In the genomic region with DNA sequence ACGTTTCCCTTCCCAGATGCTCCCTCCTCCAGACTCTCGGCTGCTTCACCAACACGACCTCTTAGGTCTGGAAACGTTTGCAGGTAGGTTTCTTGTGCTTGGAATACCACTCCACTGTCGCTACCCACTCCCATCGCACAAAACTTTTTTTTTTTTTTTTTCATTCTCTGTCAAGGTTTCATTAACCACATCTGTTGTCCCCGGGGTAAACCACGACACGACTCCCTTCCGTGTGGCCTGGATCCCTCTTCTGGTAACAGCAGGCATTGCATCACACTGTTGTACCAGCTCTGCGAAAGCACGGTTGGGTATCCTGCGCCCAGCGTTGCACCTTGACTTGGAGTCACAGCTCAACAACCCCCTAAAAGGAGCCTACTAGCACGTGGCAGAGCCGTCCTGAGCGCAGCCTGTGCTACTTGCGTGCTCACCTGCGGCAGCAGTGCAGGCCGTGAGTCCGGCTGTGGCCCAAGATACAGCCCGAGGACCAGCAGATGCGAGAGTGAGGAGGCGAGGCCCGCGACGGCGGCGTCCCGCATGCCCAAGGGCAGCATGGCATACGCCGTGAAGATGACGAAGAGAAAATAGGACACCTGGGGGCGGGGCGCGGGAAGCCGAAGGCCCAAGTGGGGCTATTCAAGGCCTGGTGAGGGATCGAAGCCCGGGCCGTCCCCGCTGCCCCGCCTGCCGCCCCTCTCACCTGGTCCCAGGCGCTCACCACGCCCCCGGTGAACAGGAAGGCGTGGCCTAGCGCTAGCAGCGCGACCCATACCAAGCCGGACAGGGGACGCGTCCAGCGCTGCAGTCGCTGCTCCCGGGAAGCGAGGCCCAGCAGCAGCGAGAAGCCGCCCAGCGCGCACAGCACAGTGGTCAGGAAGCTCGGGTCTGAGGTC, we compare ENCODE assay signal across 1 cellular context.
TF ChIP-seq lines count a peak whose summit lies in the region.

No MANE protein-coding gene starts in this region.

TF ChIP-seq in HepG2, 621 proteins besides CTCF, POLR2A, EP300 and RAD21 (continued from another document and continues in another):
- TF ChIP-seq, protein P1, sequence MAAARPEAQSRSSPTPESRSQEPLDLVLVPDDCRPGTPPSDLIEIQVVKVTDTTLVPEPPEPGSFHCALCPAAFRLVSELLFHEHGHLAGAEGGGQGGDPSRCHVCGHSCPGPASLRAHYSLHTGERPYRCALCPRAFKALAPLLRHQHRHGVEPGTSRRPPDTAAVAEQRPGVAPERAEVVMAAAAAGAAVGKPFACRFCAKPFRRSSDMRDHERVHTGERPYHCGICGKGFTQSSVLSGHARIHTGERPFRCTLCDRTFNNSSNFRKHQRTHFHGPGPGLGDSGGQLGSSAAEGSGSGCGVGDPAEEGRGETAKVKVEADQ (CRISPR knock-in tag; IDR thresholded peaks at IDR 0.05; ENCODE audit: borderline replicate concordance): peak; percentile 91
- TF ChIP-seq ZNF124 (CRISPR knock-in tag; IDR thresholded peaks at IDR 0.05): peak; percentile 90
- no peak for TF ChIP-seq PCBP2 (optimal IDR thresholded peaks at IDR 0.05; ENCODE audit: low read depth, low read length, poor library complexity, severe bottlenecking)
- peak; percentile 100 for TF ChIP-seq ZNF678 (CRISPR knock-in tag; IDR thresholded peaks at IDR 0.05)
- TF ChIP-seq CENPT (CRISPR knock-in tag; IDR thresholded peaks at IDR 0.05; ENCODE audit: low read depth): 0 out of 2 replicates have a peak, but pooled peaks have one; percentile 48
- TF ChIP-seq MTA3 (CRISPR knock-in tag; IDR thresholded peaks at IDR 0.05): 0 out of 2 replicates have a peak, but pooled peaks have one; percentile 15
- peak; percentile 99 for TF ChIP-seq ZNF343 (CRISPR knock-in tag; IDR thresholded peaks at IDR 0.05)
- TF ChIP-seq SRSF1 (optimal IDR thresholded peaks at IDR 0.05; ENCODE audit: low read depth, low read length): peak; percentile 51
- TF ChIP-seq, protein P2, sequence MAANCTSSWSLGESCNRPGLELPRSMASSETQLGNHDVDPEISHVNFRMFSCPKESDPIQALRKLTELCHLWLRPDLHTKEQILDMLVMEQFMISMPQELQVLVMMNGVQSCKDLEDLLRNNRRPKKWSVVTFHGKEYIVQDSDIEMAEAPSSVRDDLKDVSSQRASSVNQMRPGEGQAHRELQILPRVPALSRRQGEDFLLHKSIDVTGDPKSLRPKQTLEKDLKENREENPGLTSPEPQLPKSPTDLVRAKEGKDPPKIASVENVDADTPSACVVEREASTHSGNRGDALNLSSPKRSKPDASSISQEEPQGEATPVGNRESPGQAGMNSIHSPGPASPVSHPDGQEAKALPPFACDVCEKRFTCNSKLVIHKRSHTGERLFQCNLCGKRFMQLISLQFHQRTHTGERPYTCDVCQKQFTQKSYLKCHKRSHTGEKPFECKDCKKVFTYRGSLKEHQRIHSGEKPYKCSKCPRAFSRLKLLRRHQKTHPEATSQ (CRISPR knock-in tag; IDR thresholded peaks at IDR 0.05; ENCODE audit: borderline replicate concordance): no peak
- TF ChIP-seq, protein P3, sequence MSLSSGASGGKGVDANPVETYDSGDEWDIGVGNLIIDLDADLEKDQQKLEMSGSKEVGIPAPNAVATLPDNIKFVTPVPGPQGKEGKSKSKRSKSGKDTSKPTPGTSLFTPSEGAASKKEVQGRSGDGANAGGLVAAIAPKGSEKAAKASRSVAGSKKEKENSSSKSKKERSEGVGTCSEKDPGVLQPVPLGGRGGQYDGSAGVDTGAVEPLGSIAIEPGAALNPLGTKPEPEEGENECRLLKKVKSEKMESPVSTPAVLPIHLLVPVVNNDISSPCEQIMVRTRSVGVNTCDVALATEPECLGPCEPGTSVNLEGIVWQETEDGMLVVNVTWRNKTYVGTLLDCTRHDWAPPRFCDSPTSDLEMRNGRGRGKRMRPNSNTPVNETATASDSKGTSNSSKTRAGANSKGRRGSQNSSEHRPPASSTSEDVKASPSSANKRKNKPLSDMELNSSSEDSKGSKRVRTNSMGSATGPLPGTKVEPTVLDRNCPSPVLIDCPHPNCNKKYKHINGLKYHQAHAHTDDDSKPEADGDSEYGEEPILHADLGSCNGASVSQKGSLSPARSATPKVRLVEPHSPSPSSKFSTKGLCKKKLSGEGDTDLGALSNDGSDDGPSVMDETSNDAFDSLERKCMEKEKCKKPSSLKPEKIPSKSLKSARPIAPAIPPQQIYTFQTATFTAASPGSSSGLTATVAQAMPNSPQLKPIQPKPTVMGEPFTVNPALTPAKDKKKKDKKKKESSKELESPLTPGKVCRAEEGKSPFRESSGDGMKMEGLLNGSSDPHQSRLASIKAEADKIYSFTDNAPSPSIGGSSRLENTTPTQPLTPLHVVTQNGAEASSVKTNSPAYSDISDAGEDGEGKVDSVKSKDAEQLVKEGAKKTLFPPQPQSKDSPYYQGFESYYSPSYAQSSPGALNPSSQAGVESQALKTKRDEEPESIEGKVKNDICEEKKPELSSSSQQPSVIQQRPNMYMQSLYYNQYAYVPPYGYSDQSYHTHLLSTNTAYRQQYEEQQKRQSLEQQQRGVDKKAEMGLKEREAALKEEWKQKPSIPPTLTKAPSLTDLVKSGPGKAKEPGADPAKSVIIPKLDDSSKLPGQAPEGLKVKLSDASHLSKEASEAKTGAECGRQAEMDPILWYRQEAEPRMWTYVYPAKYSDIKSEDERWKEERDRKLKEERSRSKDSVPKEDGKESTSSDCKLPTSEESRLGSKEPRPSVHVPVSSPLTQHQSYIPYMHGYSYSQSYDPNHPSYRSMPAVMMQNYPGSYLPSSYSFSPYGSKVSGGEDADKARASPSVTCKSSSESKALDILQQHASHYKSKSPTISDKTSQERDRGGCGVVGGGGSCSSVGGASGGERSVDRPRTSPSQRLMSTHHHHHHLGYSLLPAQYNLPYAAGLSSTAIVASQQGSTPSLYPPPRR (CRISPR knock-in tag; IDR thresholded peaks at IDR 0.05; ENCODE audit: borderline replicate concordance): peak; percentile 72; the same call in 1 of the 2 replicates
- TF ChIP-seq KMT2B (CRISPR knock-in tag; IDR thresholded peaks at IDR 0.05): peak; percentile 81
- TF ChIP-seq, protein P4, sequence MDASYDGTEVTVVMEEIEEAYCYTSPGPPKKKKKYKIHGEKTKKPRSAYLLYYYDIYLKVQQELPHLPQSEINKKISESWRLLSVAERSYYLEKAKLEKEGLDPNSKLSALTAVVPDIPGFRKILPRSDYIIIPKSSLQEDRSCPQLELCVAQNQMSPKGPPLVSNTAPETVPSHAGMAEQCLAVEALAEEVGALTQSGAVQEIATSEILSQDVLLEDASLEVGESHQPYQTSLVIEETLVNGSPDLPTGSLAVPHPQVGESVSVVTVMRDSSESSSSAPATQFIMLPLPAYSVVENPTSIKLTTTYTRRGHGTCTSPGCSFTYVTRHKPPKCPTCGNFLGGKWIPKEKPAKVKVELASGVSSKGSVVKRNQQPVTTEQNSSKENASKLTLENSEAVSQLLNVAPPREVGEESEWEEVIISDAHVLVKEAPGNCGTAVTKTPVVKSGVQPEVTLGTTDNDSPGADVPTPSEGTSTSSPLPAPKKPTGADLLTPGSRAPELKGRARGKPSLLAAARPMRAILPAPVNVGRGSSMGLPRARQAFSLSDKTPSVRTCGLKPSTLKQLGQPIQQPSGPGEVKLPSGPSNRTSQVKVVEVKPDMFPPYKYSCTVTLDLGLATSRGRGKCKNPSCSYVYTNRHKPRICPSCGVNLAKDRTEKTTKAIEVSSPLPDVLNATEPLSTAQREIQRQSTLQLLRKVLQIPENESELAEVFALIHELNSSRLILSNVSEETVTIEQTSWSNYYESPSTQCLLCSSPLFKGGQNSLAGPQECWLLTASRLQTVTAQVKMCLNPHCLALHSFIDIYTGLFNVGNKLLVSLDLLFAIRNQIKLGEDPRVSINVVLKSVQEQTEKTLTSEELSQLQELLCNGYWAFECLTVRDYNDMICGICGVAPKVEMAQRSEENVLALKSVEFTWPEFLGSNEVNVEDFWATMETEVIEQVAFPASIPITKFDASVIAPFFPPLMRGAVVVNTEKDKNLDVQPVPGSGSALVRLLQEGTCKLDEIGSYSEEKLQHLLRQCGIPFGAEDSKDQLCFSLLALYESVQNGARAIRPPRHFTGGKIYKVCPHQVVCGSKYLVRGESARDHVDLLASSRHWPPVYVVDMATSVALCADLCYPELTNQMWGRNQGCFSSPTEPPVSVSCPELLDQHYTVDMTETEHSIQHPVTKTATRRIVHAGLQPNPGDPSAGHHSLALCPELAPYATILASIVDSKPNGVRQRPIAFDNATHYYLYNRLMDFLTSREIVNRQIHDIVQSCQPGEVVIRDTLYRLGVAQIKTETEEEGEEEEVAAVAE (CRISPR knock-in tag; IDR thresholded peaks at IDR 0.05; ENCODE audit: borderline replicate concordance): peak; percentile 79; the same call in 1 of the 2 replicates
- TF ChIP-seq ZNF558 (CRISPR knock-in tag; IDR thresholded peaks at IDR 0.05; ENCODE audit: borderline replicate concordance): peak; percentile 92; the same call in 1 of the 2 replicates
- TF ChIP-seq FOXA3 (CRISPR knock-in tag; IDR thresholded peaks at IDR 0.05): peak; percentile 57; the same call in 1 of the 2 replicates
- TF ChIP-seq NKX3-1 (CRISPR knock-in tag; IDR thresholded peaks at IDR 0.05): no peak
- TF ChIP-seq RCOR2 (CRISPR knock-in tag; IDR thresholded peaks at IDR 0.05): no peak
- TF ChIP-seq ZNF441 (CRISPR knock-in tag; IDR thresholded peaks at IDR 0.05; ENCODE audit: borderline replicate concordance): peak; percentile 61; the same call in 1 of the 2 replicates
- TF ChIP-seq ZNF816 (CRISPR knock-in tag; IDR thresholded peaks at IDR 0.05; ENCODE audit: borderline replicate concordance): peak; percentile 89
- TF ChIP-seq NBN (conservative IDR thresholded peaks at IDR 0.05): no peak
- peak; percentile 36 for TF ChIP-seq SP5 (CRISPR knock-in tag; IDR thresholded peaks at IDR 0.05; ENCODE audit: borderline replicate concordance, low read depth)
- TF ChIP-seq, protein P5, sequence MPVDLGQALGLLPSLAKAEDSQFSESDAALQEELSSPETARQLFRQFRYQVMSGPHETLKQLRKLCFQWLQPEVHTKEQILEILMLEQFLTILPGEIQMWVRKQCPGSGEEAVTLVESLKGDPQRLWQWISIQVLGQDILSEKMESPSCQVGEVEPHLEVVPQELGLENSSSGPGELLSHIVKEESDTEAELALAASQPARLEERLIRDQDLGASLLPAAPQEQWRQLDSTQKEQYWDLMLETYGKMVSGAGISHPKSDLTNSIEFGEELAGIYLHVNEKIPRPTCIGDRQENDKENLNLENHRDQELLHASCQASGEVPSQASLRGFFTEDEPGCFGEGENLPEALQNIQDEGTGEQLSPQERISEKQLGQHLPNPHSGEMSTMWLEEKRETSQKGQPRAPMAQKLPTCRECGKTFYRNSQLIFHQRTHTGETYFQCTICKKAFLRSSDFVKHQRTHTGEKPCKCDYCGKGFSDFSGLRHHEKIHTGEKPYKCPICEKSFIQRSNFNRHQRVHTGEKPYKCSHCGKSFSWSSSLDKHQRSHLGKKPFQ (CRISPR knock-in tag; IDR thresholded peaks at IDR 0.05; ENCODE audit: insufficient replicate concordance): no peak
- peak; percentile 53 for TF ChIP-seq NFYC (CRISPR knock-in tag; IDR thresholded peaks at IDR 0.05)
- peak; percentile 71 for TF ChIP-seq MAFG (CRISPR knock-in tag; IDR thresholded peaks at IDR 0.05)
- no peak for TF ChIP-seq ONECUT2 (CRISPR knock-in tag; IDR thresholded peaks at IDR 0.05)
- TF ChIP-seq, protein P6, sequence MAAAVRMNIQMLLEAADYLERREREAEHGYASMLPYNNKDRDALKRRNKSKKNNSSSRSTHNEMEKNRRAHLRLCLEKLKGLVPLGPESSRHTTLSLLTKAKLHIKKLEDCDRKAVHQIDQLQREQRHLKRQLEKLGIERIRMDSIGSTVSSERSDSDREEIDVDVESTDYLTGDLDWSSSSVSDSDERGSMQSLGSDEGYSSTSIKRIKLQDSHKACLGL (CRISPR knock-in tag; IDR thresholded peaks at IDR 0.05): peak; percentile 99
- TF ChIP-seq, protein P7, sequence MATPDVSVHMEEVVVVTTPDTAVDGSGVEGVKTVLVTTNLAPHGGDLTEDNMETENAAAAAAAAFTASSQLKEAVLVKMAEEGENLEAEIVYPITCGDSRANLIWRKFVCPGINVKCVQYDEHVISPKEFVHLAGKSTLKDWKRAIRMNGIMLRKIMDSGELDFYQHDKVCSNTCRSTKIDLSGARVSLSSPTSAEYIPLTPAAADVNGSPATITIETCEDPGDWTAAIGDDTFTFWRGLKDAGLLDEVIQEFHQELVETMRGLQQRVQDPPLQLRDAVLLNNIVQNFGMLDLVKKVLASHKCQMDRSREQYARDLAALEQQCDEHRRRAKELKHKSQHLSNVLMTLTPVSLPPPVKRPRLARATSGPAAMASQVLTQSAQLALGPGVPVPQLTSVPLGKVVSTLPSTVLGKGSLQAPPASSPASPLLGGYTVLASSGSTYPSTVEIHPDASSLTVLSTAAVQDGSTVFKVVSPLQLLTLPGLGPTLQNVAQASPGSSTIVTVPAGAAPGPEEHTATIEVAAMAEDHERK (CRISPR knock-in tag; IDR thresholded peaks at IDR 0.05; ENCODE audit: low read depth): no peak
- TF ChIP-seq NR2F6 (IDR thresholded peaks at IDR 0.05): no peak
- peak; percentile 33; the same call in 1 of the 2 replicates for TF ChIP-seq NR2F6 (CRISPR knock-in tag; IDR thresholded peaks at IDR 0.05)
- TF ChIP-seq HMG20A (CRISPR knock-in tag; IDR thresholded peaks at IDR 0.05; ENCODE audit: borderline replicate concordance): no peak
- TF ChIP-seq, protein P8, sequence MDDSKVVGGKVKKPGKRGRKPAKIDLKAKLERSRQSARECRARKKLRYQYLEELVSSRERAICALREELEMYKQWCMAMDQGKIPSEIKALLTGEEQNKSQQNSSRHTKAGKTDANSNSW (CRISPR knock-in tag; IDR thresholded peaks at IDR 0.05; ENCODE audit: borderline replicate concordance): peak; percentile 97; the same call in 1 of the 2 replicates
- TF ChIP-seq CHD4 (IDR thresholded peaks at IDR 0.05; ENCODE audit: borderline replicate concordance, low read length): no peak
- peak; percentile 81 for TF ChIP-seq ZSCAN22 (CRISPR knock-in tag; IDR thresholded peaks at IDR 0.05)
- TF ChIP-seq RNF2 (conservative IDR thresholded peaks at IDR 0.05; ENCODE audit: low read depth): peak; percentile 98
- TF ChIP-seq ZNF292 (CRISPR knock-in tag; IDR thresholded peaks at IDR 0.05; ENCODE audit: borderline replicate concordance, low read depth): peak; percentile 67
- TF ChIP-seq, protein P9, sequence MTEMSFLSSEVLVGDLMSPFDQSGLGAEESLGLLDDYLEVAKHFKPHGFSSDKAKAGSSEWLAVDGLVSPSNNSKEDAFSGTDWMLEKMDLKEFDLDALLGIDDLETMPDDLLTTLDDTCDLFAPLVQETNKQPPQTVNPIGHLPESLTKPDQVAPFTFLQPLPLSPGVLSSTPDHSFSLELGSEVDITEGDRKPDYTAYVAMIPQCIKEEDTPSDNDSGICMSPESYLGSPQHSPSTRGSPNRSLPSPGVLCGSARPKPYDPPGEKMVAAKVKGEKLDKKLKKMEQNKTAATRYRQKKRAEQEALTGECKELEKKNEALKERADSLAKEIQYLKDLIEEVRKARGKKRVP (CRISPR knock-in tag; IDR thresholded peaks at IDR 0.05): peak in 1 of 2 experiments; percentile 93; a peak in 2 of 4 replicates
- TF ChIP-seq MIER3 (CRISPR knock-in tag; IDR thresholded peaks at IDR 0.05; ENCODE audit: borderline replicate concordance): peak; percentile 48; the same call in 1 of the 2 replicates
- TF ChIP-seq RFX5 (IDR thresholded peaks at IDR 0.05; ENCODE audit: low read depth, low read length): no peak
- TF ChIP-seq CAMTA2 (CRISPR knock-in tag; IDR thresholded peaks at IDR 0.05; ENCODE audit: borderline replicate concordance): peak; percentile 91
- TF ChIP-seq SNRNP70 (IDR thresholded peaks at IDR 0.05; ENCODE audit: low read depth, low read length): no peak
- TF ChIP-seq BRD4 (CRISPR knock-in tag; IDR thresholded peaks at IDR 0.05): no peak
- peak; percentile 91; the same call in 1 of the 2 replicates for TF ChIP-seq MXD4 (CRISPR knock-in tag; IDR thresholded peaks at IDR 0.05)
- TF ChIP-seq CREM (IDR thresholded peaks at IDR 0.05): no peak
- no peak for TF ChIP-seq CREM (CRISPR knock-in tag; IDR thresholded peaks at IDR 0.05)
- no peak for TF ChIP-seq THYN1 (CRISPR knock-in tag; IDR thresholded peaks at IDR 0.05; ENCODE audit: borderline replicate concordance, low read depth)
- TF ChIP-seq U2AF2 (IDR thresholded peaks at IDR 0.05; ENCODE audit: low read depth, low read length): no peak
